ENCODE assay signal across 18 cellular contexts in genomic region chr10:130401860-130402765, GRCh38.
DNase-seq lines count a peak whose midpoint lies in the region; ATAC-seq, FAIRE-seq and TF ChIP-seq lines count a peak whose summit lies in the region.
"Had no signal": no experiment of that assay in that cellular context is flagged by ENCODE, and none has a peak within 500 bp of the region (broad histone marks: within the 10 kb centered on the region; RNA-seq: fewer than 3 reads in every experiment).

No MANE protein-coding gene starts in this region.

- peak overlapping the region; percentile 32; the same call in 1 of the 2 replicates for H2BK5ac ChIP-seq in H1 (ENCODE audit: low read depth, low read length)

- peaks cover 13% of the 10 kb centered on the region for H3K27me3 Mint-ChIP-seq in stimulated activated memory B cell treated with anti-CD40 and anti-IgM and Interleukin-4, amounts not matched to agents 10 μg/mL and 1 μg/mL and 100 μg/mL, for 72 hours

- H3K4me1 ChIP-seq in H1 (replicated peaks in 1 of 4; ENCODE audit: control insufficient read depth in 3 of 4, insufficient read depth in 4 of 4, low read length in 3 of 4): peaks cover 0 to 8% (median 6%) of the 10 kb centered on the region in 4 experiments; a peak in 5 of 7 replicates
- H3K4me1 ChIP-seq: Caco-2 had no signal

- no peak overlapping the region for H3K9ac ChIP-seq in H1 (replicated peaks in 1 of 4; ENCODE audit: extremely low read depth in 1 of 4, low read depth in 3 of 4, low read length in 3 of 4)
- H3K9ac ChIP-seq: BLaER1 had no signal

- no peaks in the 10 kb centered on the region for H4K20me1 ChIP-seq in H1 (replicated peaks in 1 of 2; ENCODE audit: control insufficient read depth in 1 of 2, insufficient read depth in 2 of 2, low read length in 2 of 2)
- H4K20me1 ChIP-seq: BLaER1 had no signal

- TF ChIP-seq EP300 in H1 (IDR thresholded peaks at IDR 0.05; ENCODE audit: borderline replicate concordance in 1 of 2, low read depth in 2 of 2, low read length in 2 of 2): no peak

- no peak overlapping the region for H3K23ac ChIP-seq in H1 (ENCODE audit: insufficient read length)

- H2BK20ac ChIP-seq in H1 (ENCODE audit: low read length): peak overlapping the region; percentile 28

- H2AFZ ChIP-seq in H1 (ENCODE audit: low read length): no peak overlapping the region

- H2BK12ac ChIP-seq in H1 (ENCODE audit: low read depth, low read length): peak overlapping the region; percentile 96

- H3K9me3 ChIP-seq in H1 (ENCODE audit: insufficient read depth in 2 of 2, low read depth in 1 of 2, low read length in 1 of 2): no peaks in the 10 kb centered on the region
- H3K9me3 ChIP-seq: Caco-2 had no signal

- H4K8ac ChIP-seq in H1 (ENCODE audit: extremely low read depth, insufficient read depth, low read length): no peak overlapping the region

- H4K5ac ChIP-seq in H1 (ENCODE audit: insufficient read length, low read depth, low read length): peak overlapping the region; percentile 21

- TF ChIP-seq POLR2A in H1 (IDR thresholded peaks at IDR 0.05; ENCODE audit: control extremely low read depth in 1 of 2, low read depth in 2 of 2, low read length in 2 of 2): no peak

- H3K4me3 ChIP-seq in H1 (ENCODE audit: extremely low read depth in 1 of 4, insufficient read depth in 2 of 4, low read depth in 3 of 4, low read length in 4 of 4): no peak overlapping the region
- H3K4me3 ChIP-seq: BLaER1 had no signal

- DNase-seq in activated CD8-positive, alpha-beta memory T cell treated with anti-CD3 and anti-CD28 coated beads, Interleukin-2, amount 50 U/mL, for 48 hours: peak; percentile 3
- DNase-seq in activated CD8-positive, alpha-beta memory T cell treated with anti-CD3 and anti-CD28 coated beads for 24 hours: no peak
- DNase-seq in H1 (ENCODE audit: low read depth in 1 of 2, low spot score in 2 of 2) (no peak), mesenteric fat pad (ENCODE audit: low spot score) (peak; percentile 80), midbrain (lab: John Stamatoyannopoulos, UW) (no peak), epidermal melanocyte (ENCODE audit: insufficient read length, low spot score) (no peak)
- DNase-seq: AML-193; Caco-2; CD8-positive, alpha-beta memory T cell; DMS53; GF-D8; GOT3; HCEC 1CT; HFFc6 had no signal

- POLR2A ChIA-PET in H1 (lab: Charles Lee; ENCODE audit: partially characterized antibody): no interaction called here

- H3K18ac ChIP-seq in H1 (ENCODE audit: extremely low read depth, low read length): no peak overlapping the region; the same call in 1 of the 2 replicates

- no peak overlapping the region for H3K56ac ChIP-seq in H1 (replicated peaks; ENCODE audit: insufficient read length, low read depth, low read length)

- H4K91ac ChIP-seq in H1 (replicated peaks; ENCODE audit: insufficient read length, low read length): peak overlapping the region; percentile 91

- H3K79me1 ChIP-seq in H1 (ENCODE audit: low read depth, low read length): no peaks in the 10 kb centered on the region

- 0 out of 2 replicates have a peak overlapping the region, but pooled peaks have one; percentile 22 for H3K27ac ChIP-seq in H1 (ENCODE audit: low read depth, low read length)
- H3K27ac ChIP-seq: 22Rv1, BLaER1 had no signal

- H3K4ac ChIP-seq in H1 (replicated peaks; ENCODE audit: insufficient read length, low read depth, low read length): peak overlapping the region; percentile 23

- H3K23me2 ChIP-seq in H1 (ENCODE audit: low read depth, low read length): no peaks in the 10 kb centered on the region

- H3K9me3 Mint-ChIP-seq in stimulated activated memory B cell treated with anti-CD40 and anti-IgM and Interleukin-4, amounts not matched to agents 10 μg/mL and 1 μg/mL and 100 μg/mL, for 72 hours: no peaks in the 10 kb centered on the region

- no peaks in the 10 kb centered on the region for H3K36me3 ChIP-seq in H1 (ENCODE audit: control insufficient read depth in 2 of 4, insufficient read depth in 4 of 4, low read length in 3 of 4)
- H3K36me3 ChIP-seq: BLaER1 had no signal

- TF ChIP-seq RAD21 in H1 (IDR thresholded peaks at IDR 0.05 in 1 of 2, conservative IDR thresholded peaks at IDR 0.05 in 1 of 2; ENCODE audit: low read depth in 2 of 2, low read length in 2 of 2): no peak

- WGBS in H1 (ENCODE audit: extremely low coverage in 1 of 2, insufficient coverage in 1 of 2, insufficient read length in 1 of 2, insufficient replicate concordance in 2 of 2, low coverage in 1 of 2, low lambda C conversion rate in 2 of 2, missing lambda C conversion rate in 1 of 2), 2 experiments: 93% methylated on average over 16 of the region's 16 CpGs; no CpG with 5 or more reads in 1 of the 2 experiments

- TF ChIP-seq CTCF in H1 (IDR thresholded peaks at IDR 0.05; ENCODE audit: control extremely low read depth in 1 of 3, insufficient read depth in 1 of 3, low read depth in 1 of 3, low read length in 3 of 3): no peak

- no peaks in the 10 kb centered on the region for H3K79me2 ChIP-seq in H1 (ENCODE audit: control insufficient read depth in 1 of 2, insufficient read depth in 2 of 2, low read length in 2 of 2)

- H2AK5ac ChIP-seq in H1 (ENCODE audit: low read depth, low read length): peak overlapping the region; percentile 96

- no peaks in the 10 kb centered on the region for H3K4me1 Mint-ChIP-seq in stimulated activated memory B cell treated with anti-CD40 and anti-IgM and Interleukin-4, amounts not matched to agents 10 μg/mL and 1 μg/mL and 100 μg/mL, for 72 hours
- H3K4me1 Mint-ChIP-seq: CD8-positive, alpha-beta memory T cell had no signal

- CTCF ChIA-PET in H1 (lab: Charles Lee; ENCODE audit: partially characterized antibody): interaction anchor here (0.6 to 2.0 kb wide), 4 partner anchors 20 to 262 kb away, joined by 3 to 5 read pairs (median 3); no protein-coding TSS in a partner anchor

- no peak overlapping the region for H2BK15ac ChIP-seq in H1 (ENCODE audit: low read length)

- FAIRE-seq in H1 (lab: Jason Lieb, UNC): no peak

- no peak overlapping the region for H3K4me3 Mint-ChIP-seq in stimulated activated memory B cell treated with anti-CD40 and anti-IgM and Interleukin-4, amounts not matched to agents 10 μg/mL and 1 μg/mL and 100 μg/mL, for 72 hours
- H3K4me3 Mint-ChIP-seq: CD8-positive, alpha-beta memory T cell; HFFc6 had no signal

- no peak overlapping the region for H3K14ac ChIP-seq in H1 (ENCODE audit: insufficient read length)

- H3K36me3 Mint-ChIP-seq in stimulated activated memory B cell treated with anti-CD40 and anti-IgM and Interleukin-4, amounts not matched to agents 10 μg/mL and 1 μg/mL and 100 μg/mL, for 72 hours: no peaks in the 10 kb centered on the region
- H3K36me3 Mint-ChIP-seq: CD8-positive, alpha-beta memory T cell had no signal

- H3K27me3 ChIP-seq in H1 (replicated peaks in 1 of 4; ENCODE audit: control insufficient read depth in 3 of 4, extremely low read depth in 1 of 4, insufficient read depth in 3 of 4, low read length in 3 of 4): no peaks in the 10 kb centered on the region; a peak in 2 of 7 replicates
- H3K27me3 ChIP-seq: BLaER1 had no signal

- H2BK120ac ChIP-seq in H1 (replicated peaks; ENCODE audit: low read depth, low read length): peak overlapping the region; percentile 80

- ATAC-seq in stimulated activated memory B cell treated with anti-CD40 and anti-IgM and Interleukin-4, amounts not matched to agents 10 μg/mL and 1 μg/mL and 100 μg/mL, for 72 hours: peak; percentile 24
- ATAC-seq in GM21737 (IDR thresholded peaks at IDR 0.05; ENCODE audit: unreplicated experiment): no peak

- H3K4me2 ChIP-seq in H1 (ENCODE audit: insufficient read depth in 1 of 2, low read depth in 2 of 2, low read length in 2 of 2): 0 out of 4 replicates have a peak overlapping the region, but pooled peaks of 1 of the 2 experiments have one; percentile 14

- no peak overlapping the region for H3K27ac Mint-ChIP-seq in stimulated activated memory B cell treated with anti-CD40 and anti-IgM and Interleukin-4, amounts not matched to agents 10 μg/mL and 1 μg/mL and 100 μg/mL, for 72 hours
- H3K27ac Mint-ChIP-seq: CD8-positive, alpha-beta memory T cell; HFFc6 had no signal

TF ChIP-seq in H1, 55 proteins besides CTCF, POLR2A, EP300 and RAD21:
- no peak for TF ChIP-seq KDM5A (IDR thresholded peaks at IDR 0.05; ENCODE audit: low read length)
- TF ChIP-seq JUND (IDR thresholded peaks at IDR 0.05; ENCODE audit: low read length): no peak
TF ChIP-seq in H1: peak in this region for 0.

Comparison
In these comparisons a context has a peak if more than half of its experiments do, and no peak if none do; other contexts are left out.
1. DNase-seq: peak in activated CD8-positive, alpha-beta memory T cell treated with anti-CD3 and anti-CD28 coated beads, Interleukin-2, amount 50 U/mL, for 48 hours (single experiment) and mesenteric fat pad (single experiment); none in activated CD8-positive, alpha-beta memory T cell treated with anti-CD3 and anti-CD28 coated beads for 24 hours (single experiment), H1 (0 of 2), midbrain (single experiment) and epidermal melanocyte (single experiment).